In the genomic region with DNA sequence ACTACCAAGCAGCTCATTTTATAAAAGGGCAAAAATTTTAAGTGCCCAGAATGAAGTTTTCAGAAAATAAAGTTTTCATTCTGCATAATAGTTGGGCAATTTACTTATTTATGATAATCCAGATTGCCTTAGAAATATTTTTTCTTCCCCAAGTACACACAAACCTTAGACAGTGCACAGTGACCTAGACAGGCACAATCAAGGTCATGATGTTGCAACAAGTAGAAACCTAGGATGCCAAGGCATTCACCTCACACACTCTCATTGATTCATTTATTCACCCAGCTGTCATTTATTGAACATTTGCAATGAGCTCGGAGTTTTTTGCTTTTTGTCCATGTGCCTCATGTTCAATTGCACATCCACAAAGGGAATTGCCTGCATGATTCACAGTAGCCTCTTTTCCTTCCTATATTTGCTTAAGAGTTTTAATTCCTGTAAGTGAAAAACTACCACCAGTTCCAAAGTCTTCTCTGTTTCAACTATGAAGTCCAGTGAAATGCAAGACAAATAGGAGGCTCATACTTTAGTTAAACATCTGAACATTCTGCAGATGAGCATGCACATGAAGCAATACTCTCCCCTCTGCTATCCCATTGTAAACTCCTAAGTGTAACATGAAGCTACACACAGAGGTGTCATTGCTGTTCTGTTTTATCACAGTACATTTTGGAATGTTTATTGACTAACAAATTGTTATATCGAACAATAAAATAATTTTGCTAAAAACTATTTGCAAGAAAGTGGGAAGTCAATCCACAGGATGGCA, we compare ENCODE assay signal across 34 cellular contexts.
"Had no signal": no experiment of that assay in that cellular context is flagged by ENCODE, and none has a peak within 500 bp of the region (broad histone marks: within the 10 kb centered on the region; RNA-seq: fewer than 3 reads in every experiment).

No MANE protein-coding gene starts in this region.

- H3K4me3 ChIP-seq: adrenal gland, ascending aorta, body of pancreas, breast epithelium, cardiac muscle cell had no signal

- FAIRE-seq: astrocyte, bronchial epithelial cell had no signal

- H3K27me3 ChIP-seq: adrenal gland, ascending aorta, body of pancreas, brain microvascular endothelial cell, breast epithelium, cardiac muscle cell had no signal

- H3K36me3 ChIP-seq: adrenal gland, ascending aorta, brain microvascular endothelial cell, breast epithelium, cardiac muscle cell had no signal

- H3K4me1 ChIP-seq: adrenal gland, ascending aorta, body of pancreas, breast epithelium had no signal

- DNase-seq: activated effector memory CD4-positive, alpha-beta T cell treated with anti-CD3 and anti-CD28 coated beads, Interleukin-2, amount 50 U/mL, for 16 hours; activated effector memory CD4-positive, alpha-beta T cell treated with Interleukin-2 at 50 U/mL for 16 hours; activated gamma-delta T cell; activated gamma-delta T cell treated with Interleukin-2 at 50 U/mL for 16 hours; activated naive CD4-positive, alpha-beta T cell; activated naive CD4-positive, alpha-beta T cell treated with anti-CD3 and anti-CD28 coated beads for 36 hours; activated naive CD4-positive, alpha-beta T cell treated with anti-CD3 and anti-CD28 coated beads, Interleukin-2, amount 10 ng/mL, durations not matched to agents 7 days and 5 days; activated naive CD4-positive, alpha-beta T cell treated with anti-CD3 and anti-CD28 coated beads, Interleukin-2, amount 50 U/mL, for 16 hours; activated naive CD4-positive, alpha-beta T cell treated with Interleukin-2 at 50 U/mL for 16 hours; activated naive CD8-positive, alpha-beta T cell treated with anti-CD3 and anti-CD28 coated beads for 36 hours; activated naive CD8-positive, alpha-beta T cell treated with anti-CD3 and anti-CD28 coated beads, Interleukin-2, amount 10 ng/mL, durations not matched to agents 7 days and 5 days; activated naive CD8-positive, alpha-beta T cell treated with anti-CD3 and anti-CD28 coated beads, Interleukin-2, amount 50 U/mL, for 24 hours; activated T-cell treated with anti-CD3 and anti-CD28 coated beads, Interleukin-2, amount 50 U/mL, for 1 hour; activated T-cell treated with anti-CD3 and anti-CD28 coated beads, Interleukin-2, amount 50 U/mL, for 24 hours; activated T-cell treated with anti-CD3 and anti-CD28 coated beads, Interleukin-2, amount 50 U/mL, for 4 hours; activated T-cell treated with anti-CD3 and anti-CD28 coated beads, Interleukin-2, amount 50 U/mL, for 48 hours; activated T-cell treated with anti-CD3 and anti-CD28 coated beads, Interleukin-2, amount 50 U/mL, for 72 hours; adrenal gland; amniotic stem cell; amygdala; anterior cingulate cortex; aorta; body of pancreas; brain microvascular endothelial cell; caudate nucleus; central memory CD4-positive, alpha-beta T cell; cerebellar nuclear complex had no signal

- H3K9me3 ChIP-seq: adrenal gland, ascending aorta, body of pancreas had no signal

- H3K27ac ChIP-seq: adrenal gland, ascending aorta, body of pancreas, brain microvascular endothelial cell, breast epithelium, cardiac muscle cell had no signal

- ATAC-seq: activated naive CD4-positive, alpha-beta T cell treated with anti-CD3 and anti-CD28 coated beads, Interleukin-2, amount 50 U/mL, for 72 hours; activated naive CD8-positive, alpha-beta T cell treated with anti-CD3 and anti-CD28 coated beads, Interleukin-2, amount 50 U/mL, for 24 hours; activated T-cell treated with anti-CD3 and anti-CD28 coated beads, Interleukin-2, amount 50 U/mL, for 4 hours; activated T-cell treated with anti-CD3 and anti-CD28 coated beads, Interleukin-2, amount 50 U/mL, for 72 hours; activated T-helper 17 cell treated with anti-CD3 and anti-CD28 coated beads, Interleukin-2, amount 50 U/mL, for 72 hours; body of pancreas had no signal
